9 cellular contexts compared by ENCODE assay signal in genomic region chr10:36534471-36535002, GRCh38.
DNase-seq lines count a peak whose midpoint lies in the region; ATAC-seq and TF ChIP-seq lines count a peak whose summit lies in the region.
"Had no signal": no experiment of that assay in that cellular context is flagged by ENCODE, and none has a peak within 500 bp of the region (broad histone marks: within the 10 kb centered on the region; RNA-seq: fewer than 3 reads in every experiment).

No MANE protein-coding gene starts in this region.

- H3K27me3 ChIP-seq in kidney epithelial cell (ENCODE audit: control insufficient read depth, insufficient read depth, low read length) (no peaks in the 10 kb centered on the region), right atrium auricular region (no peaks in the 10 kb centered on the region)

- DNase-seq in RPMI7951 (ENCODE audit: low read depth) (peak; percentile 100), kidney epithelial cell (ENCODE audit: low read depth) (peak; percentile 97), right atrium auricular region (ENCODE audit: low spot score) (no peak), NCI-H2081 (lab: John Stamatoyannopoulos, UW) (no peak), NCI-H345 (lab: John Stamatoyannopoulos, UW) (no peak), NCI-H748 (lab: John Stamatoyannopoulos, UW; ENCODE audit: unreplicated experiment) (no peak)

- no peaks in the 10 kb centered on the region for H3K36me3 ChIP-seq in kidney epithelial cell (ENCODE audit: control insufficient read depth, insufficient read depth, low read length)
- H3K36me3 ChIP-seq in right atrium auricular region, result no peaks in the 10 kb centered on the region

- H3K4me1 ChIP-seq in right atrium auricular region, result no peaks in the 10 kb centered on the region
- H3K4me1 ChIP-seq: parathyroid adenoma had no signal

- ATAC-seq in GM18909 (IDR thresholded peaks at IDR 0.05; ENCODE audit: poor library complexity, unreplicated experiment), result peak; percentile 100
- peak; percentile 99 for ATAC-seq in HG03060 (IDR thresholded peaks at IDR 0.05; ENCODE audit: low read depth, unreplicated experiment)

- no peak for TF ChIP-seq CTCF in kidney epithelial cell (IDR thresholded peaks at IDR 0.05; ENCODE audit: insufficient read depth, low read length, poor library complexity, severe bottlenecking)
- no peak for TF ChIP-seq CTCF in right atrium auricular region (IDR thresholded peaks at IDR 0.05)

- H3K27ac ChIP-seq in right atrium auricular region, result no peak overlapping the region
- H3K27ac ChIP-seq: parathyroid adenoma had no signal

- peaks cover 0 to 10% of the 10 kb centered on the region in 2 donors for H3K9me3 ChIP-seq in right atrium auricular region

- H3K4me3 ChIP-seq in kidney epithelial cell (ENCODE audit: low read depth, low read length) (no peak overlapping the region), right atrium auricular region (no peak overlapping the region)

Comparison
In these comparisons a context has a peak if more than half of its experiments do, and no peak if none do; other contexts are left out.
1. DNase-seq: peak in RPMI7951 (single experiment) and kidney epithelial cell (single experiment); none in right atrium auricular region (single experiment), NCI-H2081 (0 of 2), NCI-H345 (single experiment) and NCI-H748 (single experiment).